In the genomic region with DNA sequence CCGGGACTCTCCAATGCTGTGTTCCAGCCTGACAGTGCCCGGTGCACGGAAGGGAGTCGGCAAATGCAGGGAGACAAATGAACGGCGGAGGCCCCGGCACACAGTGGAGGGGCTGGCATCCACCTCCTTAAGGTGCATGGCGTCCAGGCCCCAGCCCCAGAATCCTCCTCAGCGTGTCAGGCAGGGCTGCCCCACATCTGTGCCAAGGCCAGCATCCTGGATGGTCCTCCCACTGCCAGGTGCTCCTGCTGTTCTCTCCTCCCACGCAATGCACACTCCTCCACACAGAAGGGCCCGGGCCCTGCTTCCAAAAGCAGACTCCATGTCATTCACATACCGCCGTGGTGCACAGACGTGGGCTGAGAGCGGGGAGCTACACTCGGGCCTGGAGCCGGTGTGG, we compare ENCODE assay signal across 21 cellular contexts.
"Had no signal": no experiment of that assay in that cellular context is flagged by ENCODE, and none has a peak within 500 bp of the region (broad histone marks: within the 10 kb centered on the region; RNA-seq: fewer than 3 reads in every experiment).

No MANE protein-coding gene starts in this region.

- H3K4me3 Mint-ChIP-seq: activated CD4-positive, alpha-beta memory T cell treated with anti-CD3 and anti-CD28 coated beads, Interleukin-2, amount 10 ng/mL, durations not matched to agents 7 days and 5 days; activated CD4-positive, alpha-beta T cell treated with anti-CD3 and anti-CD28 coated beads, Interleukin-2, amount 10 ng/mL, durations not matched to agents 7 days and 5 days; activated naive CD4-positive, alpha-beta T cell treated with anti-CD3 and anti-CD28 coated beads for 36 hours; activated naive CD8-positive, alpha-beta T cell; activated T-helper 17 cell treated with anti-CD3 and anti-CD28 coated beads, Interleukin-2, amount 50 U/mL, for 72 hours had no signal

- H3K9me3 Mint-ChIP-seq: activated CD4-positive, alpha-beta memory T cell treated with anti-CD3 and anti-CD28 coated beads, Interleukin-2, amount 10 ng/mL, durations not matched to agents 7 days and 5 days; activated CD4-positive, alpha-beta T cell treated with anti-CD3 and anti-CD28 coated beads, Interleukin-2, amount 10 ng/mL, durations not matched to agents 7 days and 5 days; activated naive CD4-positive, alpha-beta T cell treated with anti-CD3 and anti-CD28 coated beads for 36 hours; activated T-helper 17 cell treated with anti-CD3 and anti-CD28 coated beads, Interleukin-2, amount 50 U/mL, for 72 hours had no signal

- H3K36me3 Mint-ChIP-seq: activated naive CD8-positive, alpha-beta T cell had no signal

- H3K4me3 ChIP-seq: SK-N-MC had no signal

- H3K27ac Mint-ChIP-seq: activated CD4-positive, alpha-beta memory T cell treated with anti-CD3 and anti-CD28 coated beads, Interleukin-2, amount 10 ng/mL, durations not matched to agents 7 days and 5 days; activated CD4-positive, alpha-beta T cell treated with anti-CD3 and anti-CD28 coated beads, Interleukin-2, amount 10 ng/mL, durations not matched to agents 7 days and 5 days; activated naive CD4-positive, alpha-beta T cell treated with anti-CD3 and anti-CD28 coated beads for 36 hours; activated naive CD8-positive, alpha-beta T cell; activated T-helper 17 cell treated with anti-CD3 and anti-CD28 coated beads, Interleukin-2, amount 50 U/mL, for 72 hours had no signal

- H3K27me3 Mint-ChIP-seq: activated CD4-positive, alpha-beta memory T cell treated with anti-CD3 and anti-CD28 coated beads, Interleukin-2, amount 10 ng/mL, durations not matched to agents 7 days and 5 days; activated CD4-positive, alpha-beta T cell treated with anti-CD3 and anti-CD28 coated beads, Interleukin-2, amount 10 ng/mL, durations not matched to agents 7 days and 5 days; activated naive CD8-positive, alpha-beta T cell had no signal

- H3K27ac ChIP-seq: SK-N-MC, VCaP had no signal

- DNase-seq: activated CD4-positive, alpha-beta memory T cell treated with anti-CD3 and anti-CD28 coated beads, Interleukin-2, amount 10 ng/mL, durations not matched to agents 7 days and 5 days; activated CD4-positive, alpha-beta T cell treated with anti-CD3 and anti-CD28 coated beads, Interleukin-2, amount 10 ng/mL, durations not matched to agents 7 days and 5 days; activated CD4-positive, CD25-positive, alpha-beta regulatory T cell; activated gamma-delta T cell; activated naive CD4-positive, alpha-beta T cell treated with anti-CD3 and anti-CD28 coated beads for 36 hours; activated T-cell treated with anti-CD3 and anti-CD28 coated beads for 4 hours; activated T-cell treated with anti-CD3 and anti-CD28 coated beads, Interleukin-2, amount 50 U/mL, for 48 hours; amygdala; Karpas-422; MM.1S; NCI-H1930; NCI-H2171; NCI-H226; NCI-H526; NCI-H82; RPMI8226; T-helper 1 cell had no signal

- H3K4me1 Mint-ChIP-seq: activated CD4-positive, alpha-beta memory T cell treated with anti-CD3 and anti-CD28 coated beads, Interleukin-2, amount 10 ng/mL, durations not matched to agents 7 days and 5 days; activated CD4-positive, alpha-beta T cell treated with anti-CD3 and anti-CD28 coated beads, Interleukin-2, amount 10 ng/mL, durations not matched to agents 7 days and 5 days; activated T-helper 17 cell treated with anti-CD3 and anti-CD28 coated beads, Interleukin-2, amount 50 U/mL, for 72 hours had no signal
